ENCODE assay signal across 7 cellular contexts in genomic region chr12:64222011-64222765, GRCh38.
A peak's percentile ranks its signal among the peaks of the same experiment; 100 is the strongest.
DNase-seq lines count a peak whose midpoint lies in the region; ATAC-seq and TF ChIP-seq lines count a peak whose summit lies in the region.

TSS of gene KICS2 (minus strand) at chr12:64222296. CDS start at chr12:64222237, 59 bp downstream.

- no peak for TF ChIP-seq CTCF in astrocyte of the cerebellum (IDR thresholded peaks at IDR 0.05; ENCODE audit: low read depth, low read length, missing control alignments)

- H3K4me3 ChIP-seq in astrocyte of the cerebellum (ENCODE audit: low read depth, low read length) = peak within 1 kb of the TSS; percentile 90

- ATAC-seq in GM18508 (IDR thresholded peaks at IDR 0.05; ENCODE audit: insufficient read depth, unreplicated experiment) (peak; percentile 92), HG02981 (IDR thresholded peaks at IDR 0.05; ENCODE audit: unreplicated experiment) (peak; percentile 92)

- peak; percentile 92 for DNase-seq in NCI-H2029 (lab: John Stamatoyannopoulos, UW)
- peak; percentile 80 for DNase-seq in T-helper 9 cell
- DNase-seq in astrocyte of the cerebellum (ENCODE audit: low read depth) = peak; percentile 81
- DNase-seq in hippocampal formation (lab: John Stamatoyannopoulos, UW) = peak; percentile 86 to 92
- DNase-seq in retina = peak; percentile 99

- in situ Hi-C loops in astrocyte of the cerebellum (cut with HindIII; ENCODE audit: low sequenced_read_pairs) = no loop called here

Comparison
In these comparisons a context has a peak if more than half of its experiments do, and no peak if none do; other contexts are left out.
1. Peak in every context shown above with its lines: DNase-seq, ATAC-seq and H3K4me3 ChIP-seq.